ENCODE assay signal across 1 cellular context in genomic region chr1:207810606-207811295, GRCh38.
TF ChIP-seq lines count a peak whose summit lies in the region.

No MANE protein-coding gene starts in this region.

TF ChIP-seq in GM12878, 131 proteins besides CTCF, POLR2A, EP300 and RAD21 (continued from another document):
- TF ChIP-seq PKNOX1 (IDR thresholded peaks at IDR 0.05) (no peak), FOS (IDR thresholded peaks at IDR 0.05; ENCODE audit: borderline replicate concordance, extremely low read depth, insufficient read length) (no peak), ATF7 (IDR thresholded peaks at IDR 0.05; ENCODE audit: low read depth) (no peak), REST (IDR thresholded peaks at IDR 0.05; ENCODE audit: low read depth, low read length) (no peak), MTA3 (IDR thresholded peaks at IDR 0.05; ENCODE audit: borderline replicate concordance, low read length) (no peak), ZZZ3 (IDR thresholded peaks at IDR 0.05; ENCODE audit: control insufficient read depth, insufficient read length, low read depth) (no peak), POLR2AphosphoS2 (IDR thresholded peaks at IDR 0.05; ENCODE audit: low read depth, low read length) (0 out of 2 replicates have a peak, but pooled peaks have one; percentile 43)
